Comparison of ENCODE assay signal across 16 cellular contexts in the genomic region with DNA sequence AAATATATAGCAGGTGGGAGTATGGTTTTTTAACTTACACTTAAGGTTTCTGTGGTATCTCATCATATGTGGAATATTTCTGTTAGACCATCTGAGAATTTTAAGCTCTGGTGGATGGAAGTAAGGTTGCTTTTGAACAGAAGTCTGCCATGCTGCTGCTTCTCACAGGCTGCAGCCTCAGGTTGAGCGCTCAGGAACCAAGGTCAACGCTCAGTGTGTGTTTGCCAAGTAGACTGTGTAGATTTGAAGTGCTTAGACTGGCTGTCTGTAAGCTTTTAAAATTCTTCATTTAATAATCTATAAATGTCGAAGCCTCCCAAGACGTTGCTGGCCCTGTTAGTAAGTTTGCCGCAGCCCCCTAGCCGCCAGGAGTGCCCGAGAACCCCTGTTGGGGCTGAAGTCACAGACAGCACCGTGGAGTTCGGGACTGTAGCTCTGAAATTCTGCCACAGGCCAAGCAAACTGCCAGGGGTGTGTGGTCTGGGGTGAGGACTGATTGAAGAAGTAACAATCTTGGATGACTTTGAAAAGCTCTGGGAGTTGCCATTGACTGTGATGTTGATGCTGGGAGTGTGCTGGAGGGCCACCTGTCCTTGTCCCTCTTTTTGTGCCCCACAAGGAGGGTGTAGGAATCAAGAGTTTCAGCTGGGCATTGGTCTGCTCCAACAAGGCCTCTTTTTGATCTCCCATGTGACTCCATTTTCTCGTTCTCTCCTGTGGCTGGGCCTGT. TPM values are rescaled to one million over a fixed set of nuclear protein-coding genes. Genes with fewer than 3 reads are reported as not detected.
A peak's percentile ranks its signal among the peaks of the same experiment; 100 is the strongest.
DNase-seq lines count a peak whose midpoint lies in the region; ATAC-seq and TF ChIP-seq lines count a peak whose summit lies in the region.
"Had no signal": no experiment of that assay in that cellular context is flagged by ENCODE, and none has a peak within 500 bp of the region (broad histone marks: within the 10 kb centered on the region; RNA-seq: fewer than 3 reads in every experiment).

No MANE protein-coding gene starts in this region.

- H3K4me3 Mint-ChIP-seq in activated T-cell treated with anti-CD3 and anti-CD28 coated beads, Interleukin-2, amount 50 U/mL, for 72 hours = peak overlapping the region; percentile 48 to 68
- H3K4me3 Mint-ChIP-seq in IgD-negative memory B cell (no peak overlapping the region), neural crest cell (no peak overlapping the region)
- H3K4me3 Mint-ChIP-seq in activated naive CD8-positive, alpha-beta T cell treated with anti-CD3 and anti-CD28 coated beads for 36 hours = no peak overlapping the region
- H3K4me3 Mint-ChIP-seq: neural progenitor cell had no signal

- peaks cover 44% of the 10 kb centered on the region for H3K4me1 ChIP-seq in upper lobe of right lung

- H3K9me3 ChIP-seq in upper lobe of right lung = no peaks in the 10 kb centered on the region
- H3K9me3 ChIP-seq: lower lobe of right lung, upper lobe of left lung had no signal

- no peak for DNase-seq in activated T-cell treated with anti-CD3 and anti-CD28 coated beads, Interleukin-2, amount 50 U/mL, for 72 hours
- DNase-seq in activated T-cell treated with anti-CD3 and anti-CD28 coated beads for 4 hours (no peak), neural crest cell (ENCODE audit: low read depth, low spot score) (no peak), upper lobe of right lung (no peak), NCI-H1105 (lab: John Stamatoyannopoulos, UW) (no peak)
- DNase-seq in activated naive CD8-positive, alpha-beta T cell treated with anti-CD3 and anti-CD28 coated beads for 36 hours = no peak
- DNase-seq: activated CD4-positive, alpha-beta T cell treated with anti-CD3 and anti-CD28 coated beads for 48 hours; foreskin melanocyte; lower lobe of right lung; NCI-H774; stimulated activated CD4-positive, alpha-beta T cell treated with anti-CD3 and anti-CD28 coated beads, Interleukin-4, amount 100 ng/mL, for 1 hour; upper lobe of left lung had no signal

- peak overlapping the region; percentile 85 for H3K27ac Mint-ChIP-seq in activated T-cell treated with anti-CD3 and anti-CD28 coated beads, Interleukin-2, amount 50 U/mL, for 72 hours
- H3K27ac Mint-ChIP-seq in IgD-negative memory B cell (peak overlapping the region in 2 of 3 donors; percentile 33 to 60), neural crest cell (ENCODE audit: unreplicated experiment) (peak overlapping the region; percentile 43)
- H3K27ac Mint-ChIP-seq in activated naive CD8-positive, alpha-beta T cell treated with anti-CD3 and anti-CD28 coated beads for 36 hours = peak overlapping the region; percentile 87
- H3K27ac Mint-ChIP-seq: neural progenitor cell had no signal

- peaks cover 2 to 4% of the 10 kb centered on the region in 2 donors for H3K36me3 Mint-ChIP-seq in activated T-cell treated with anti-CD3 and anti-CD28 coated beads, Interleukin-2, amount 50 U/mL, for 72 hours (ENCODE audit: insufficient read depth in 2 of 2)
- H3K36me3 Mint-ChIP-seq in IgD-negative memory B cell (no peaks in the 10 kb centered on the region), neural crest cell (ENCODE audit: low read depth) (no peaks in the 10 kb centered on the region)
- H3K36me3 Mint-ChIP-seq in activated naive CD8-positive, alpha-beta T cell treated with anti-CD3 and anti-CD28 coated beads for 36 hours = peaks cover 30% of the 10 kb centered on the region

- no peak for TF ChIP-seq CTCF in neural crest cell (conservative IDR thresholded peaks at IDR 0.05)
- TF ChIP-seq CTCF in upper lobe of right lung (IDR thresholded peaks at IDR 0.05) = no peak

- no peaks in the 10 kb centered on the region for H3K9me3 Mint-ChIP-seq in activated T-cell treated with anti-CD3 and anti-CD28 coated beads, Interleukin-2, amount 50 U/mL, for 72 hours
- H3K9me3 Mint-ChIP-seq in IgD-negative memory B cell (no peaks in the 10 kb centered on the region), neural crest cell (no peaks in the 10 kb centered on the region)
- H3K9me3 Mint-ChIP-seq in activated naive CD8-positive, alpha-beta T cell treated with anti-CD3 and anti-CD28 coated beads for 36 hours = peaks cover 3% of the 10 kb centered on the region
- H3K9me3 Mint-ChIP-seq: neural progenitor cell had no signal

- no peak overlapping the region for H3K4me3 ChIP-seq in upper lobe of right lung
- H3K4me3 ChIP-seq: lower lobe of right lung, neural progenitor cell, upper lobe of left lung had no signal

- ATAC-seq in activated T-cell treated with anti-CD3 and anti-CD28 coated beads, Interleukin-2, amount 50 U/mL, for 72 hours (replicated peaks in 1 of 2) = no peak
- ATAC-seq in upper lobe of right lung = no peak
- no peak for ATAC-seq in GM19463 (IDR thresholded peaks at IDR 0.05; ENCODE audit: unreplicated experiment)
- ATAC-seq: sciatic nerve had no signal

- no peaks in the 10 kb centered on the region for H3K27me3 ChIP-seq in upper lobe of right lung
- H3K27me3 ChIP-seq: neural progenitor cell, upper lobe of left lung had no signal

- H3K36me3 ChIP-seq in upper lobe of right lung = no peaks in the 10 kb centered on the region
- H3K36me3 ChIP-seq: lower lobe of right lung, neural progenitor cell, upper lobe of left lung had no signal

- no peaks in the 10 kb centered on the region for H3K27me3 Mint-ChIP-seq in activated T-cell treated with anti-CD3 and anti-CD28 coated beads, Interleukin-2, amount 50 U/mL, for 72 hours (ENCODE audit: low read depth)
- H3K27me3 Mint-ChIP-seq in IgD-negative memory B cell (no peaks in the 10 kb centered on the region), neural crest cell (ENCODE audit: low read depth) (no peaks in the 10 kb centered on the region)
- no peaks in the 10 kb centered on the region for H3K27me3 Mint-ChIP-seq in activated naive CD8-positive, alpha-beta T cell treated with anti-CD3 and anti-CD28 coated beads for 36 hours

- no peak overlapping the region for H3K27ac ChIP-seq in upper lobe of right lung
- H3K27ac ChIP-seq: lower lobe of right lung, neural progenitor cell had no signal

- intact Hi-C loops in upper lobe of right lung (cut with DNase I) = no loop called here

- peaks cover 99% of the 10 kb centered on the region for H3K4me1 Mint-ChIP-seq in activated T-cell treated with anti-CD3 and anti-CD28 coated beads, Interleukin-2, amount 50 U/mL, for 72 hours (ENCODE audit: low read depth)
- peaks cover 20 to 37% (median 28%) of the 10 kb centered on the region in 3 donors for H3K4me1 Mint-ChIP-seq in IgD-negative memory B cell
- peaks cover 92% of the 10 kb centered on the region for H3K4me1 Mint-ChIP-seq in activated naive CD8-positive, alpha-beta T cell treated with anti-CD3 and anti-CD28 coated beads for 36 hours
- peaks cover 17% of the 10 kb centered on the region for H3K4me1 Mint-ChIP-seq in neural crest cell

RNA-seq across cellular contexts. Expression of gene INPP4A, which starts 26.9 kb away (rescaled TPM):
- total RNA-seq in activated T-cell treated with anti-CD3 and anti-CD28 coated beads, Interleukin-2, amount 50 U/mL, for 72 hours = 10 to 100 TPM; 51.6 to 55.1 TPM
- polyA plus RNA-seq in IgD-negative memory B cell = 8.2 TPM
- total RNA-seq in activated naive CD8-positive, alpha-beta T cell treated with anti-CD3 and anti-CD28 coated beads for 36 hours = 10 to 100 TPM; 31.6 to 31.9 TPM
- total RNA-seq in neural crest cell = 29.9 and 32.4 TPM in 2 replicates
- total RNA-seq in upper lobe of right lung = 35.0 TPM

Comparison
In these comparisons a context has a peak if more than half of its experiments do, and no peak if none do; other contexts are left out.
1. H3K4me3 Mint-ChIP-seq: peak in activated T-cell treated with anti-CD3 and anti-CD28 coated beads, Interleukin-2, amount 50 U/mL, for 72 hours (2 of 2); none in IgD-negative memory B cell (0 of 4), activated naive CD8-positive, alpha-beta T cell treated with anti-CD3 and anti-CD28 coated beads for 36 hours (single experiment) and neural crest cell (single experiment).
2. Peak in every context shown above with its lines, with median percentiles within 50 percentile points of each other: H3K27ac Mint-ChIP-seq.